Comparison of ENCODE assay signal across 1 cellular context in the genomic region with DNA sequence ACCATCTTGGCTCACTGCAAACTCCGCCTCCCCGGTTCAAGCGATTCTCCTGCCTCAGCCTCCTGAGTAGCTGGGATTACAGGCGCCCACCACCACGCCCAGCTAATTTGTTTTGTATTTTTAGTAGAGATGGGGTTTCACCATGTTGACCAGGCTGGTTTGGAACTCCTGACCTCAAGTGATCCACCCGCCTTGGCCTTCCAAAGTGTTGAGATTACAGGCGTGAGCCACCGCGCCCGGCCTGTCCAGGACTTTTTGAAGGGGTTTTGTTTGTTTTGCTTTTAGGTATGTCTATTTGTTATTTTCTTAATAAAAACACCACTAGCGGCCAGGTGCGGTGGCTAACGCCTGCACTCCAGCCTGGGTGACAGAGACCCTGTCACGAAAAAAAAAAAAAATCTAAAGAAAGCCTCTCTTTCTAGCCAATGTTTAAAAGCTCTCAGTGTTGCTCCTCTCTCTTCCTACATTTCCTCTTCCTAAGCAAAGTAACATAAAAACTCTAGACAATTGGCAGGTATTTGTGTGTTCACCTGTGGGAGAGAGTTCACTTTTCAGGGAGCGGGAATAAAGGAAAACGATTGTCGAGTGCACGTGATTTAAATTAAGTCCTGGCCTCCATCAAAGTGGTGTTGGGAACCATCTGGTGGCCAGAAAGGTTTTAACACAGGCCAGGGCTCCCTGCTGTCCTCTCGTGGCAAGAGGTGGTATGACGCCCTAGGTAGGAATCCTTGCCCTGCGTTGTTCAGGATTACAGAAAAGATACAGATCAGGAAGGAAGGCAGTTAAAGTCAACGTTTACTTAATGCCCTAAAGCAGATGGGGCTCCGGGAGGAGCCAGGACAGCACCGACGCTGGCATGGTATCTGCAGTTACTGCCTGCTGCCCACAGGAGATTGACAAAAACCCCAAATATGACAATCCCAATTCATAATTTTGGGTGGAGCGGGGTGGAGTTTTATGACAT.
A peak's percentile ranks its signal among the peaks of the same experiment; 100 is the strongest.
TF ChIP-seq lines count a peak whose summit lies in the region.

No MANE protein-coding gene starts in this region.

TF ChIP-seq in K562, 482 proteins besides CTCF, POLR2A, EP300 and RAD21 (continued from another document and continues in another):
- TF ChIP-seq SMARCA4 (IDR thresholded peaks at IDR 0.05) (no peak), GABPA (tag; conservative IDR thresholded peaks at IDR 0.05; ENCODE audit: low read depth) (no peak), ZNF785 (CRISPR knock-in tag; IDR thresholded peaks at IDR 0.05) (no peak), NR0B1 (IDR thresholded peaks at IDR 0.05; ENCODE audit: partially characterized antibody) (no peak), GTF2E2 (tag; IDR thresholded peaks at IDR 0.05) (no peak), TRIM25 (IDR thresholded peaks at IDR 0.05; ENCODE audit: borderline replicate concordance) (no peak), ZFX (CRISPR knock-in tag; IDR thresholded peaks at IDR 0.05) (peak; percentile 20; the same call in 1 of the 2 replicates), ATF1 (CRISPR knock-in tag; IDR thresholded peaks at IDR 0.05) (no peak), ATF1 (tag; IDR thresholded peaks at IDR 0.05) (0 out of 2 replicates have a peak, but pooled peaks have one; percentile 36), NR2F6 (CRISPR knock-in tag; IDR thresholded peaks at IDR 0.05) (no peak), KAT7 (CRISPR knock-in tag; IDR thresholded peaks at IDR 0.05; ENCODE audit: borderline replicate concordance) (no peak; the same call in 1 of the 2 replicates), FOXA1 (IDR thresholded peaks at IDR 0.05; ENCODE audit: borderline replicate concordance) (no peak), ZNF175 (CRISPR knock-in tag; IDR thresholded peaks at IDR 0.05; ENCODE audit: low read depth) (no peak), ZNF584 (CRISPR knock-in tag; IDR thresholded peaks at IDR 0.05; ENCODE audit: low read depth) (no peak), MECOM (CRISPR knock-in tag; IDR thresholded peaks at IDR 0.05) (no peak), ZNF253 (CRISPR knock-in tag; conservative IDR thresholded peaks at IDR 0.05) (no peak), KDM2B (CRISPR knock-in tag; IDR thresholded peaks at IDR 0.05) (no peak), SUPT5H (IDR thresholded peaks at IDR 0.05) (no peak), TAF1 (IDR thresholded peaks at IDR 0.05; ENCODE audit: control insufficient read depth, extremely low read depth, insufficient read depth, low read length, severe bottlenecking) (no peak), POU5F1 (IDR thresholded peaks at IDR 0.05; ENCODE audit: borderline replicate concordance, low read depth, low read length, partially characterized antibody) (no peak), ZNF184 (CRISPR knock-in tag; IDR thresholded peaks at IDR 0.05) (no peak), ZNF707 (CRISPR knock-in tag; conservative IDR thresholded peaks at IDR 0.05) (no peak), SRSF7 (optimal IDR thresholded peaks at IDR 0.05; ENCODE audit: low read depth, low read length) (no peak), HCFC1 (IDR thresholded peaks at IDR 0.05; ENCODE audit: low read depth, low read length) (0 out of 2 replicates have a peak, but pooled peaks have one; percentile 36), CC2D1A (IDR thresholded peaks at IDR 0.05) (peak; percentile 95), HSF4 (CRISPR knock-in tag; IDR thresholded peaks at IDR 0.05; ENCODE audit: borderline replicate concordance) (no peak), DACH1 (IDR thresholded peaks at IDR 0.05; ENCODE audit: partially characterized antibody) (peak; percentile 12), NELFE (IDR thresholded peaks at IDR 0.05; ENCODE audit: insufficient read depth, insufficient read length) (no peak), KDM4B (IDR thresholded peaks at IDR 0.05; ENCODE audit: borderline replicate concordance in 2 of 2, low read depth in 1 of 2) (no peak), ETV6 (IDR thresholded peaks at IDR 0.05; ENCODE audit: borderline replicate concordance in 1 of 2, low read depth in 2 of 2, low read length in 1 of 2) (no peak), ETV6 (CRISPR knock-in tag; IDR thresholded peaks at IDR 0.05; ENCODE audit: borderline replicate concordance) (no peak), ZKSCAN1 (IDR thresholded peaks at IDR 0.05; ENCODE audit: low read depth, low read length) (0 out of 2 replicates have a peak, but pooled peaks have one; percentile 34), THAP7 (CRISPR knock-in tag; IDR thresholded peaks at IDR 0.05) (no peak), POLR2H (tag; IDR thresholded peaks at IDR 0.05; ENCODE audit: low read depth) (no peak), EHMT2 (IDR thresholded peaks at IDR 0.05) (no peak), ZNF778 (CRISPR knock-in tag; IDR thresholded peaks at IDR 0.05) (no peak), CBX8 (IDR thresholded peaks at IDR 0.05; ENCODE audit: borderline replicate concordance, extremely low read depth, low read depth, low read length, poor library complexity, severe bottlenecking) (no peak), ZNF644 (tag; IDR thresholded peaks at IDR 0.05; ENCODE audit: low read depth) (no peak), RBM22 (IDR thresholded peaks at IDR 0.05; ENCODE audit: low read depth, low read length, poor library complexity, severe bottlenecking) (no peak), BRD4 (IDR thresholded peaks at IDR 0.05) (no peak), PRMT5 (CRISPR knock-in tag; IDR thresholded peaks at IDR 0.05) (no peak), KLF13 (tag; IDR thresholded peaks at IDR 0.05; ENCODE audit: borderline replicate concordance, low read depth) (no peak), POLR2B (IDR thresholded peaks at IDR 0.05; ENCODE audit: low read depth, partially characterized antibody) (no peak), MTA1 (IDR thresholded peaks at IDR 0.05; ENCODE audit: borderline replicate concordance) (no peak), SRSF3 (IDR thresholded peaks at IDR 0.05; ENCODE audit: insufficient read depth, low read length) (no peak), ZNF695 (CRISPR knock-in tag; IDR thresholded peaks at IDR 0.05) (no peak), ADNP (tag; IDR thresholded peaks at IDR 0.05) (no peak), FOXJ3 (CRISPR knock-in tag; IDR thresholded peaks at IDR 0.05) (no peak), CTBP1 (IDR thresholded peaks at IDR 0.05; ENCODE audit: borderline replicate concordance) (peak; percentile 78), NEUROD1 (IDR thresholded peaks at IDR 0.05; ENCODE audit: borderline replicate concordance, low read depth, low read length, partially characterized antibody) (peak; percentile 38), STAT5B (CRISPR knock-in tag; IDR thresholded peaks at IDR 0.05) (no peak), TEAD2 (tag; IDR thresholded peaks at IDR 0.05) (peak; percentile 32; the same call in 1 of the 2 replicates), BDP1 (IDR thresholded peaks at IDR 0.05; ENCODE audit: insufficient read depth, insufficient read length) (no peak), ARHGAP35 (IDR thresholded peaks at IDR 0.05; ENCODE audit: partially characterized antibody) (no peak), ZFP30 (CRISPR knock-in tag; IDR thresholded peaks at IDR 0.05; ENCODE audit: borderline replicate concordance) (no peak), DNMT1 (IDR thresholded peaks at IDR 0.05) (no peak), MXD1 (CRISPR knock-in tag; IDR thresholded peaks at IDR 0.05; ENCODE audit: borderline replicate concordance, poor library complexity, severe bottlenecking) (no peak), HLTF (IDR thresholded peaks at IDR 0.05) (no peak), ELF4 (CRISPR knock-in tag; IDR thresholded peaks at IDR 0.05) (no peak), ZFP1 (CRISPR knock-in tag; IDR thresholded peaks at IDR 0.05) (no peak)
- TF ChIP-seq, protein P1, sequence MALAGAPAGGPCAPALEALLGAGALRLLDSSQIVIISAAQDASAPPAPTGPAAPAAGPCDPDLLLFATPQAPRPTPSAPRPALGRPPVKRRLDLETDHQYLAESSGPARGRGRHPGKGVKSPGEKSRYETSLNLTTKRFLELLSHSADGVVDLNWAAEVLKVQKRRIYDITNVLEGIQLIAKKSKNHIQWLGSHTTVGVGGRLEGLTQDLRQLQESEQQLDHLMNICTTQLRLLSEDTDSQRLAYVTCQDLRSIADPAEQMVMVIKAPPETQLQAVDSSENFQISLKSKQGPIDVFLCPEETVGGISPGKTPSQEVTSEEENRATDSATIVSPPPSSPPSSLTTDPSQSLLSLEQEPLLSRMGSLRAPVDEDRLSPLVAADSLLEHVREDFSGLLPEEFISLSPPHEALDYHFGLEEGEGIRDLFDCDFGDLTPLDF (CRISPR knock-in tag; IDR thresholded peaks at IDR 0.05) = no peak
- TF ChIP-seq, protein P2, sequence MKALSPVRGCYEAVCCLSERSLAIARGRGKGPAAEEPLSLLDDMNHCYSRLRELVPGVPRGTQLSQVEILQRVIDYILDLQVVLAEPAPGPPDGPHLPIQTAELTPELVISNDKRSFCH (CRISPR knock-in tag; IDR thresholded peaks at IDR 0.05) = no peak
- TF ChIP-seq, protein P2 (tag; IDR thresholded peaks at IDR 0.05) = no peak
- TF ChIP-seq, protein P3, sequence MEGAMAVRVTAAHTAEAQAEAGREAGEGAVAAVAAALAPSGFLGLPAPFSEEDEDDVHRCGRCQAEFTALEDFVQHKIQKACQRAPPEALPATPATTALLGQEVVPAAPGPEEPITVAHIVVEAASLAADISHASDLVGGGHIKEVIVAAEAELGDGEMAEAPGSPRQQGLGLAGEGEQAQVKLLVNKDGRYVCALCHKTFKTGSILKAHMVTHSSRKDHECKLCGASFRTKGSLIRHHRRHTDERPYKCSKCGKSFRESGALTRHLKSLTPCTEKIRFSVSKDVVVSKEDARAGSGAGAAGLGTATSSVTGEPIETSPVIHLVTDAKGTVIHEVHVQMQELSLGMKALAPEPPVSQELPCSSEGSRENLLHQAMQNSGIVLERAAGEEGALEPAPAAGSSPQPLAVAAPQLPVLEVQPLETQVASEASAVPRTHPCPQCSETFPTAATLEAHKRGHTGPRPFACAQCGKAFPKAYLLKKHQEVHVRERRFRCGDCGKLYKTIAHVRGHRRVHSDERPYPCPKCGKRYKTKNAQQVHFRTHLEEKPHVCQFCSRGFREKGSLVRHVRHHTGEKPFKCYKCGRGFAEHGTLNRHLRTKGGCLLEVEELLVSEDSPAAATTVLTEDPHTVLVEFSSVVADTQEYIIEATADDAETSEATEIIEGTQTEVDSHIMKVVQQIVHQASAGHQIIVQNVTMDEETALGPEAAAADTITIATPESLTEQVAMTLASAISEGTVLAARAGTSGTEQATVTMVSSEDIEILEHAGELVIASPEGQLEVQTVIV (CRISPR knock-in tag; IDR thresholded peaks at IDR 0.05; ENCODE audit: borderline replicate concordance) = no peak
- TF ChIP-seq, protein P4, sequence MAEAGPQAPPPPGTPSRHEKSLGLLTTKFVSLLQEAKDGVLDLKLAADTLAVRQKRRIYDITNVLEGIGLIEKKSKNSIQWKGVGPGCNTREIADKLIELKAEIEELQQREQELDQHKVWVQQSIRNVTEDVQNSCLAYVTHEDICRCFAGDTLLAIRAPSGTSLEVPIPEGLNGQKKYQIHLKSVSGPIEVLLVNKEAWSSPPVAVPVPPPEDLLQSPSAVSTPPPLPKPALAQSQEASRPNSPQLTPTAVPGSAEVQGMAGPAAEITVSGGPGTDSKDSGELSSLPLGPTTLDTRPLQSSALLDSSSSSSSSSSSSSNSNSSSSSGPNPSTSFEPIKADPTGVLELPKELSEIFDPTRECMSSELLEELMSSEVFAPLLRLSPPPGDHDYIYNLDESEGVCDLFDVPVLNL (CRISPR knock-in tag; IDR thresholded peaks at IDR 0.05; ENCODE audit: low read depth) = no peak
- TF ChIP-seq, protein P5, sequence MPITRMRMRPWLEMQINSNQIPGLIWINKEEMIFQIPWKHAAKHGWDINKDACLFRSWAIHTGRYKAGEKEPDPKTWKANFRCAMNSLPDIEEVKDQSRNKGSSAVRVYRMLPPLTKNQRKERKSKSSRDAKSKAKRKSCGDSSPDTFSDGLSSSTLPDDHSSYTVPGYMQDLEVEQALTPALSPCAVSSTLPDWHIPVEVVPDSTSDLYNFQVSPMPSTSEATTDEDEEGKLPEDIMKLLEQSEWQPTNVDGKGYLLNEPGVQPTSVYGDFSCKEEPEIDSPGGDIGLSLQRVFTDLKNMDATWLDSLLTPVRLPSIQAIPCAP (CRISPR knock-in tag; IDR thresholded peaks at IDR 0.05; ENCODE audit: borderline replicate concordance) = no peak
